8 cellular contexts compared by ENCODE assay signal in the genomic region with DNA sequence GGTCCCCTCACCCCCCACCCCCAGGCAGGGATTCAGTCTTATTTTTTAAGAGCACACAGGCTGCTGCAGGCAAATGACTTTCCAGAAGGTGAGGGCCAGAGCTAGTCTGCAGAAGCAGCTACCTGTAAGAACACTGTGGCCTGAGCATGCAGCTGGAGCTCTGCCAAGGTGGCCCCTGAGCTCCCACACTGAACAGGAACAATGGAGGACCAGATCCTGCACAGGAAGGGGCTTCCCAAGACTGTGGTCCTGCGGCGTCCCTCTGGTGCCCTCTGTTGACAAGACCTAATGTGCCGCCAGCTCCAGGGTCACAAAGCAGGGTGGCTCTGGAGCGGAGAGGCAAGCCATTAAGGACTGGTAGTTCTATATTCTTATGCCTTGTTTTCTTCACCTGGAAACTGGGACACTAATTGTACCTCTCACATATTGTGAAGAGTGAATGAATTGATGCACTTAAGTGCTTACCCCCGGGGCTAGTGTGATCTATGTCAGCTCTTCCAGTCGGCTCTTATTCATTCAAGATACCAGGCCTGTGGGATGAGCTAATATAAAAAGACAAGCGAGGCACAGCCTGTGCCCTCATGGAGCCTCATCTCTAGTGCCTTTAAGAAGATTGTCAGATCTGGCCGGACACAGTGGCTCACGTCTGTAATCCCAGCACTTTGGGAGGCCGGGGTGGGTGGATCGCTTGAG. TPM values are rescaled to one million over a fixed set of nuclear protein-coding genes. Genes with fewer than 3 reads are reported as not detected.
DNase-seq lines count a peak whose midpoint lies in the region; ATAC-seq and TF ChIP-seq lines count a peak whose summit lies in the region.

No MANE protein-coding gene starts in this region.

- H3K14ac ChIP-seq in mesenchymal stem cell (ENCODE audit: low read length in 2 of 2) = no peak overlapping the region

- H3K18ac ChIP-seq in mesenchymal stem cell (ENCODE audit: low read depth in 1 of 2, low read length in 2 of 2) = no peak overlapping the region

- no peaks in the 10 kb centered on the region for H3K79me1 ChIP-seq in mesenchymal stem cell (replicated peaks; ENCODE audit: low read length, poor library complexity, severe bottlenecking)

- no peak overlapping the region for H2AFZ ChIP-seq in mesenchymal stem cell (ENCODE audit: low read depth, low read length)

- H3K4me3 ChIP-seq in NT2/D1 (ENCODE audit: insufficient read length, low read depth) (no peak overlapping the region), choroid plexus epithelial cell (ENCODE audit: low read depth, low read length) (no peak overlapping the region), mesenchymal stem cell (ENCODE audit: insufficient read depth in 1 of 2, low read depth in 1 of 2, low read length in 2 of 2) (no peak overlapping the region)

- H2AK5ac ChIP-seq in mesenchymal stem cell (ENCODE audit: low read length, severe bottlenecking) = no peak overlapping the region

- H3K4me2 ChIP-seq in mesenchymal stem cell (ENCODE audit: low read length, poor library complexity, severe bottlenecking) = no peak overlapping the region

- no peaks in the 10 kb centered on the region for H3K4me1 ChIP-seq in NT2/D1 (ENCODE audit: insufficient read depth, insufficient read length)
- no peaks in the 10 kb centered on the region for H3K4me1 ChIP-seq in mesenchymal stem cell (ENCODE audit: control insufficient read depth, insufficient read depth, low read depth, low read length)

- DNase-seq in ELF-1 (ENCODE audit: low read depth, low spot score) (peak; percentile 85), HK-2 (ENCODE audit: unreplicated experiment) (peak; percentile 37), NT2/D1 (ENCODE audit: low read depth, low spot score) (peak; percentile 75), choroid plexus epithelial cell (ENCODE audit: low read depth) (peak; percentile 49), mesenchymal stem cell (peak; percentile 62), superior temporal gyrus (ENCODE audit: extremely low spot score) (no peak)
- no peak for DNase-seq in effector CD4-positive, alpha-beta T cell

- no peak overlapping the region for H2BK15ac ChIP-seq in mesenchymal stem cell (ENCODE audit: low read depth, poor library complexity, severe bottlenecking)

- no peak overlapping the region for H3K9ac ChIP-seq in NT2/D1 (ENCODE audit: insufficient read length, low read depth)
- H3K9ac ChIP-seq in mesenchymal stem cell (ENCODE audit: low read length) = no peak overlapping the region

- H3K27ac ChIP-seq in mesenchymal stem cell (ENCODE audit: low read length, poor library complexity, severe bottlenecking) = no peak overlapping the region

- no peak overlapping the region for H2BK12ac ChIP-seq in mesenchymal stem cell (ENCODE audit: low read length in 2 of 2)

- no peak overlapping the region for H2BK120ac ChIP-seq in mesenchymal stem cell (ENCODE audit: low read depth, low read length)

- peak; percentile 68 for TF ChIP-seq CTCF in choroid plexus epithelial cell (conservative IDR thresholded peaks at IDR 0.05; ENCODE audit: low read depth, low read length)

- H3K27me3 ChIP-seq in NT2/D1 (ENCODE audit: insufficient read depth, insufficient read length) (no peaks in the 10 kb centered on the region), mesenchymal stem cell (ENCODE audit: control insufficient read depth in 1 of 2, insufficient read depth in 1 of 2, low read length in 2 of 2) (peaks cover 27 to 43% of the 10 kb centered on the region in 2 experiments)

- no peak overlapping the region for H3K4ac ChIP-seq in mesenchymal stem cell (ENCODE audit: low read depth in 1 of 2, low read length in 2 of 2)

- H3K36me3 ChIP-seq in NT2/D1 (ENCODE audit: insufficient read depth, insufficient read length, low read length) (no peaks in the 10 kb centered on the region), mesenchymal stem cell (ENCODE audit: control insufficient read depth in 1 of 2, insufficient read depth in 2 of 2, low read depth in 1 of 2, low read length in 2 of 2) (no peaks in the 10 kb centered on the region)

- no peak overlapping the region for H3K23ac ChIP-seq in mesenchymal stem cell (ENCODE audit: low read length in 2 of 2)

- H3K9me3 ChIP-seq in NT2/D1 (ENCODE audit: insufficient read depth, low read length) = no peaks in the 10 kb centered on the region
- no peaks in the 10 kb centered on the region for H3K9me3 ChIP-seq in mesenchymal stem cell (ENCODE audit: control insufficient read depth, low read length)

- no peak for ATAC-seq in HG02885 (IDR thresholded peaks at IDR 0.05; ENCODE audit: poor library complexity, unreplicated experiment)

- H4K8ac ChIP-seq in mesenchymal stem cell (ENCODE audit: low read length) = no peak overlapping the region

- H2BK5ac ChIP-seq in mesenchymal stem cell (ENCODE audit: low read depth, low read length, poor library complexity, severe bottlenecking) = no peak overlapping the region

- 56% methylated on average over 10 of the region's 11 CpGs for WGBS in mesenchymal stem cell

- H4K91ac ChIP-seq in mesenchymal stem cell (ENCODE audit: low read length) = no peak overlapping the region

RNA-seq across cellular contexts. Expression of a gene that starts 8.0 kb away (rescaled TPM):
- polyA plus RNA-seq in mesenchymal stem cell (2013, experiment 1 of 2) = 2.9 TPM
- polyA plus RNA-seq in mesenchymal stem cell (2013, experiment 2 of 2) = 3.3 TPM

RNA-seq across cellular contexts. Expression of a gene that starts 49.9 kb away (rescaled TPM):
- 15.6 TPM for polyA plus RNA-seq in mesenchymal stem cell (2013, experiment 1 of 2)
- polyA plus RNA-seq in mesenchymal stem cell (2013, experiment 2 of 2) = 17.1 TPM

Comparison
In these comparisons a context has a peak if more than half of its experiments do, and no peak if none do; other contexts are left out.
1. DNase-seq: peak in ELF-1 (single experiment), HK-2 (single experiment), NT2/D1 (single experiment), choroid plexus epithelial cell (single experiment) and mesenchymal stem cell (single experiment); none in effector CD4-positive, alpha-beta T cell (single experiment) and superior temporal gyrus (single experiment).